In the genomic region with DNA sequence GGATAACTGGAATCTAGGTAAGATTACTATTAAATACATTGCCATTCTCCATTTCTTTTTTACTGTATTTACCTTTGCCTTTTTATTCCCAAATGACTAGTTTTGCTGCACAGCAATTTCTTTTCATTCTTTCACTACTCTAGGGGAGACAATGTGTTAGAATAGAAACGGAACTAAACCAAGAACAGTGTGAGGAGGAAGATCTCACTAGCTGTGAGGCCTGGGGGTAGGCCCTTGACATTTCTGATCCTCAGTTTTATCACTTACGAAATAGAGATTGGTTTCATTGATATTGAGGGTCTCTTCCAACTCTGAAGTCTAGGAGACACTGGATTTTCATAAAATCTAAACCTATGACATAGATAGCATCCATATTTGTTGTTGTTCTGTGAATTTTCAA, we compare ENCODE assay signal across 24 cellular contexts.
"Had no signal": no experiment of that assay in that cellular context is flagged by ENCODE, and none has a peak within 500 bp of the region (broad histone marks: within the 10 kb centered on the region; RNA-seq: fewer than 3 reads in every experiment).

No MANE protein-coding gene starts in this region.

- H3K4me1 Mint-ChIP-seq: stimulated activated memory B cell treated with anti-CD40 and anti-IgM and Interleukin-4, amounts not matched to agents 10 μg/mL and 1 μg/mL and 100 μg/mL, for 72 hours had no signal

- DNase-seq: activated CD4-positive, alpha-beta T cell treated with anti-CD3 and anti-CD28 coated beads, Interleukin-2, amount 50 U/mL, for 1 hour; activated naive CD4-positive, alpha-beta T cell; activated T-cell treated with anti-CD3 and anti-CD28 coated beads for 4 hours; activated T-cell treated with anti-CD3 and anti-CD28 coated beads, Interleukin-2, amount 50 U/mL, for 72 hours; central memory CD4-positive, alpha-beta T cell; gastrocnemius medialis; glutamatergic neuron; left ventricle myocardium inferior; pancreas; retina; sigmoid colon; small intestine; stimulated activated CD4-positive, alpha-beta T cell treated with anti-CD3 and anti-CD28 coated beads, Interleukin-4, amount 100 ng/mL, for 24 hours; stimulated activated naive CD8-positive, alpha-beta T cell treated with anti-CD3 and anti-CD28 coated beads, Interleukin-15, amount 100 ng/mL, for 72 hours; substantia nigra; T1000; thyroid gland; upper lobe of left lung had no signal

- H3K4me1 ChIP-seq: breast epithelium, pancreas, prostate gland, sigmoid colon had no signal

- H3K4me3 ChIP-seq: breast epithelium, gastrocnemius medialis, left ventricle myocardium inferior, lung, pancreas, prostate gland, sigmoid colon, thyroid gland, upper lobe of left lung had no signal

- ATAC-seq: activated naive CD4-positive, alpha-beta T cell treated with anti-CD3 and anti-CD28 coated beads, Interleukin-2, amount 50 U/mL, for 72 hours; activated T-cell treated with anti-CD3 and anti-CD28 coated beads, Interleukin-2, amount 50 U/mL, for 72 hours; gastrocnemius medialis; pancreas; stimulated activated memory B cell treated with anti-CD40 and anti-IgM and Interleukin-4, amounts not matched to agents 10 μg/mL and 1 μg/mL and 100 μg/mL, for 72 hours; stimulated activated naive CD8-positive, alpha-beta T cell treated with anti-CD3 and anti-CD28 coated beads, Interleukin-15, amount 100 ng/mL, for 72 hours had no signal

- H3K9me3 ChIP-seq: breast epithelium, gastrocnemius medialis, left ventricle myocardium inferior, pancreas, prostate gland, sigmoid colon, thyroid gland, upper lobe of left lung had no signal

- H3K9me3 Mint-ChIP-seq: dendritic cell treated with granulocyte-macrophage colony-stimulating factor and Interleukin-4, amounts not matched to agents 40 ng/mL and 50 ng/mL, for 4 days; stimulated activated memory B cell treated with anti-CD40 and anti-IgM and Interleukin-4, amounts not matched to agents 10 μg/mL and 1 μg/mL and 100 μg/mL, for 72 hours; stimulated activated naive CD8-positive, alpha-beta T cell treated with anti-CD3 and anti-CD28 coated beads, Interleukin-15, amount 100 ng/mL, for 72 hours had no signal

- H3K27me3 ChIP-seq: breast epithelium, gastrocnemius medialis, pancreas, sigmoid colon, thyroid gland, upper lobe of left lung had no signal

- H3K27ac Mint-ChIP-seq: activated naive CD4-positive, alpha-beta T cell treated with anti-CD3 and anti-CD28 coated beads, Interleukin-2, amount 50 U/mL, for 72 hours; activated T-cell treated with anti-CD3 and anti-CD28 coated beads, Interleukin-2, amount 50 U/mL, for 72 hours; dendritic cell treated with granulocyte-macrophage colony-stimulating factor and Interleukin-4, amounts not matched to agents 40 ng/mL and 50 ng/mL, for 4 days; stimulated activated memory B cell treated with anti-CD40 and anti-IgM and Interleukin-4, amounts not matched to agents 10 μg/mL and 1 μg/mL and 100 μg/mL, for 72 hours; stimulated activated naive CD8-positive, alpha-beta T cell treated with anti-CD3 and anti-CD28 coated beads, Interleukin-15, amount 100 ng/mL, for 72 hours had no signal

- H3K27me3 Mint-ChIP-seq: dendritic cell treated with granulocyte-macrophage colony-stimulating factor and Interleukin-4, amounts not matched to agents 40 ng/mL and 50 ng/mL, for 4 days; stimulated activated memory B cell treated with anti-CD40 and anti-IgM and Interleukin-4, amounts not matched to agents 10 μg/mL and 1 μg/mL and 100 μg/mL, for 72 hours; stimulated activated naive CD8-positive, alpha-beta T cell treated with anti-CD3 and anti-CD28 coated beads, Interleukin-15, amount 100 ng/mL, for 72 hours had no signal

- H3K36me3 ChIP-seq: breast epithelium, gastrocnemius medialis, left ventricle myocardium inferior, pancreas, prostate gland, sigmoid colon, thyroid gland, upper lobe of left lung had no signal

- H3K27ac ChIP-seq: gastrocnemius medialis, left ventricle myocardium inferior, pancreas, prostate gland, sigmoid colon, thyroid gland, upper lobe of left lung had no signal

- H3K36me3 Mint-ChIP-seq: activated naive CD4-positive, alpha-beta T cell treated with anti-CD3 and anti-CD28 coated beads, Interleukin-2, amount 50 U/mL, for 72 hours; stimulated activated memory B cell treated with anti-CD40 and anti-IgM and Interleukin-4, amounts not matched to agents 10 μg/mL and 1 μg/mL and 100 μg/mL, for 72 hours had no signal

- H3K4me3 Mint-ChIP-seq: dendritic cell treated with granulocyte-macrophage colony-stimulating factor and Interleukin-4, amounts not matched to agents 40 ng/mL and 50 ng/mL, for 4 days; stimulated activated memory B cell treated with anti-CD40 and anti-IgM and Interleukin-4, amounts not matched to agents 10 μg/mL and 1 μg/mL and 100 μg/mL, for 72 hours; stimulated activated naive CD8-positive, alpha-beta T cell treated with anti-CD3 and anti-CD28 coated beads, Interleukin-15, amount 100 ng/mL, for 72 hours had no signal
